In the genomic region with DNA sequence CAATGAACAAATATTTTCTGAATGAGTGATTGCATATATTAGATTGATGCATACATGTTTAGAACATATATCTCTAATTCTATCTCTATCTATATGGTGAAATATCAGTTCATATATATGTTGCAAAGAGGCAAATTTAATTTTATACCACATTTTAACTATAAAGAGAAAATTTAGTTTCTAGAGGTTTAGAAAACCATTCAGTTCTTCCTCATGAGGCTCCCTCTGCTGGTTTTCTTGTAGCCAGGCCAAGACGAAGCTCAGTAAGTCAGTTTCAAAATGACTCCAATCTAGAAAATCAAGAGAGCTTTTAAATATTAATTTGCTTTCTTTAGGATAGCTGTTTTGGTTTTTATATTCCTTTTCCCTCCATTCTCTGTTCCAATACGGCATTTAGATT, we compare ENCODE assay signal across 9 cellular contexts.
A peak's percentile ranks its signal among the peaks of the same experiment; 100 is the strongest.
DNase-seq lines count a peak whose midpoint lies in the region; ATAC-seq and TF ChIP-seq lines count a peak whose summit lies in the region.
"Had no signal": no experiment of that assay in that cellular context is flagged by ENCODE, and none has a peak within 500 bp of the region (broad histone marks: within the 10 kb centered on the region; RNA-seq: fewer than 3 reads in every experiment).

No MANE protein-coding gene starts in this region.

- H3K36me3 Mint-ChIP-seq in endothelial cell (ENCODE audit: low read depth, unreplicated experiment), result no peaks in the 10 kb centered on the region

- peak; percentile 3 for DNase-seq in activated CD4-positive, alpha-beta T cell treated with anti-CD3 and anti-CD28 coated beads for 48 hours
- no peak for DNase-seq in activated CD4-positive, alpha-beta T cell treated with anti-CD3 and anti-CD28 coated beads, Interleukin-2, amount 50 U/mL, for 4 hours
- DNase-seq in endothelial cell (ENCODE audit: low spot score) (no peak), superior temporal gyrus (ENCODE audit: extremely low spot score) (peak; percentile 43), omental fat pad (ENCODE audit: low spot score) (no peak)
- no peak for DNase-seq in activated CD8-positive, alpha-beta memory T cell treated with anti-CD3 and anti-CD28 coated beads, Interleukin-2, amount 50 U/mL, for 48 hours

- no peak overlapping the region for H3K4me3 Mint-ChIP-seq in endothelial cell (ENCODE audit: unreplicated experiment)
- H3K4me3 Mint-ChIP-seq: dendritic cell treated with granulocyte-macrophage colony-stimulating factor and Interleukin-4, amounts not matched to agents 40 ng/mL and 50 ng/mL, for 4 days had no signal

- peak; percentile 58 for TF ChIP-seq CTCF in LNCAP (IDR thresholded peaks at IDR 0.05)
- peak; percentile 23 for TF ChIP-seq CTCF in endothelial cell (IDR thresholded peaks at IDR 0.05; ENCODE audit: unreplicated experiment)
- TF ChIP-seq CTCF in omental fat pad (IDR thresholded peaks at IDR 0.05), result no peak

- H3K27ac Mint-ChIP-seq in endothelial cell (ENCODE audit: unreplicated experiment), result no peak overlapping the region
- H3K27ac Mint-ChIP-seq: dendritic cell treated with granulocyte-macrophage colony-stimulating factor and Interleukin-4, amounts not matched to agents 40 ng/mL and 50 ng/mL, for 4 days had no signal

- ATAC-seq in HG02678 (IDR thresholded peaks at IDR 0.05; ENCODE audit: unreplicated experiment), result no peak
- no peak for ATAC-seq in omental fat pad (ENCODE audit: low FRiP score)

- peaks cover 19% of the 10 kb centered on the region for H3K4me1 Mint-ChIP-seq in endothelial cell (ENCODE audit: unreplicated experiment)

- no peaks in the 10 kb centered on the region for H3K9me3 Mint-ChIP-seq in endothelial cell (ENCODE audit: unreplicated experiment)
- H3K9me3 Mint-ChIP-seq: dendritic cell treated with granulocyte-macrophage colony-stimulating factor and Interleukin-4, amounts not matched to agents 40 ng/mL and 50 ng/mL, for 4 days had no signal

- H3K27me3 Mint-ChIP-seq in endothelial cell (ENCODE audit: unreplicated experiment), result peaks cover 3% of the 10 kb centered on the region
- H3K27me3 Mint-ChIP-seq: dendritic cell treated with granulocyte-macrophage colony-stimulating factor and Interleukin-4, amounts not matched to agents 40 ng/mL and 50 ng/mL, for 4 days had no signal

Comparison
In these comparisons a context has a peak if more than half of its experiments do, and no peak if none do; other contexts are left out.
1. DNase-seq: peak in activated CD4-positive, alpha-beta T cell treated with anti-CD3 and anti-CD28 coated beads for 48 hours (single experiment) and superior temporal gyrus (single experiment); none in activated CD4-positive, alpha-beta T cell treated with anti-CD3 and anti-CD28 coated beads, Interleukin-2, amount 50 U/mL, for 4 hours (0 of 2), endothelial cell (single experiment), activated CD8-positive, alpha-beta memory T cell treated with anti-CD3 and anti-CD28 coated beads, Interleukin-2, amount 50 U/mL, for 48 hours (single experiment) and omental fat pad (single experiment).
2. CTCF ChIP-seq: peak in LNCAP (single experiment) and endothelial cell (single experiment); none in omental fat pad (0 of 3).